In genomic region chr11:129364143-129364654, GRCh38 we compare ENCODE assay signal across 9 cellular contexts. TPM values are rescaled to one million over a fixed set of nuclear protein-coding genes. Genes with fewer than 3 reads are reported as not detected.
DNase-seq lines count a peak whose midpoint lies in the region; ATAC-seq and FAIRE-seq lines count a peak whose summit lies in the region.
"Had no signal": no experiment of that assay in that cellular context is flagged by ENCODE, and none has a peak within 500 bp of the region (broad histone marks: within the 10 kb centered on the region; RNA-seq: fewer than 3 reads in every experiment).

No MANE protein-coding gene starts in this region.

- WGBS in small intestine, 3 donors, result 2 to 3% (median 2%) methylated on average over 19 of the region's 19 CpGs

- H3K36me3 ChIP-seq in small intestine (ENCODE audit: control insufficient read depth in 2 of 2, insufficient read depth in 2 of 2, low read length in 2 of 2), result no peaks in the 10 kb centered on the region
- H3K36me3 ChIP-seq: BLaER1 treated with 17β-estradiol and CSF1 and Interleukin-3, amounts not matched to agents 10 nM and 100 nM had no signal

- H3K9me3 ChIP-seq in small intestine (ENCODE audit: control insufficient read depth, low read depth), result no peaks in the 10 kb centered on the region

- no peak overlapping the region for H3K4me3 ChIP-seq in small intestine (ENCODE audit: low read depth in 1 of 2, low read length in 2 of 2)
- H3K4me3 ChIP-seq: BLaER1 treated with 17β-estradiol and CSF1 and Interleukin-3, amounts not matched to agents 10 nM and 100 nM had no signal

- DNase-seq in NCI-H187 (lab: John Stamatoyannopoulos, UW) (peak; percentile 42 to 76), NCI-H187 treated with DMSO at 0.1 percent for 48 hours (lab: John Stamatoyannopoulos, UW) (no peak), NCI-H1417 treated with DMSO at 0.1 percent for 48 hours (lab: John Stamatoyannopoulos, UW) (peak; percentile 76), T-helper 1 cell (peak; percentile 19 to 77 (median 58)), anterior cingulate cortex (lab: John Stamatoyannopoulos, UW) (peak in 53 of 58 donors; percentile 6 to 76 (median 52)), hippocampal formation (lab: John Stamatoyannopoulos, UW) (peak; percentile 55 to 69), small intestine (peak; percentile 93)

- no peaks in the 10 kb centered on the region for H3K4me1 ChIP-seq in small intestine (ENCODE audit: control insufficient read depth in 2 of 2, insufficient read depth in 1 of 2, low read depth in 1 of 2, low read length in 1 of 2)
- H3K4me1 ChIP-seq: BLaER1 treated with 17β-estradiol and CSF1 and Interleukin-3, amounts not matched to agents 10 nM and 100 nM had no signal

- H3K27me3 ChIP-seq in small intestine (ENCODE audit: control insufficient read depth in 2 of 2, insufficient read depth in 2 of 2, low read length in 2 of 2), result no peaks in the 10 kb centered on the region

- ATAC-seq in HG02840 (IDR thresholded peaks at IDR 0.05; ENCODE audit: low FRiP score, unreplicated experiment), result peak; percentile 96

- FAIRE-seq in small intestine (lab: Jason Lieb, UNC), result no peak

- H3K27ac ChIP-seq in small intestine (ENCODE audit: low read depth in 1 of 2, low read length in 1 of 2), result peak overlapping the region in 1 of 2 donors; percentile 6
- H3K27ac ChIP-seq: BLaER1 treated with 17β-estradiol and CSF1 and Interleukin-3, amounts not matched to agents 10 nM and 100 nM had no signal

RNA-seq across cellular contexts. Expression of gene BARX2, which starts 11.4 kb away (rescaled TPM):
- 10 to 100 TPM; 12.2 to 19.5 (median 18.8) TPM for polyA plus RNA-seq in small intestine
